22 cellular contexts compared by ENCODE assay signal in genomic region chr12:51087818-51088217, GRCh38. TPM values are rescaled to one million over a fixed set of nuclear protein-coding genes. Genes with fewer than 3 reads are reported as not detected.
DNase-seq lines count a peak whose midpoint lies in the region; ATAC-seq and TF ChIP-seq lines count a peak whose summit lies in the region.
"Had no signal": no experiment of that assay in that cellular context is flagged by ENCODE, and none has a peak within 500 bp of the region (broad histone marks: within the 10 kb centered on the region; RNA-seq: fewer than 3 reads in every experiment).

No MANE protein-coding gene starts in this region.

- no peak overlapping the region for H2AFZ ChIP-seq in OCI-LY3 (ENCODE audit: low read depth, low read length)

- H3K27me3 Mint-ChIP-seq in natural killer cell treated with Interleukin-12 subunit alpha and Interleukin-12 subunit beta and Interleukin-15 and Interleukin-18, amount 100 ng/mL, for 72 hours: no peaks in the 10 kb centered on the region
- no peaks in the 10 kb centered on the region for H3K27me3 Mint-ChIP-seq in natural killer cell (ENCODE audit: low read depth in 2 of 2)
- H3K27me3 Mint-ChIP-seq: CD4-positive, alpha-beta T cell; stimulated activated memory B cell treated with anti-CD40 and anti-IgM and Interleukin-4, amounts not matched to agents 10 μg/mL and 1 μg/mL and 100 μg/mL, for 72 hours had no signal

- H3K4me3 Mint-ChIP-seq in natural killer cell treated with Interleukin-12 subunit alpha and Interleukin-12 subunit beta and Interleukin-15 and Interleukin-18, amount 100 ng/mL, for 72 hours: peak overlapping the region; percentile 41
- H3K4me3 Mint-ChIP-seq in natural killer cell: no peak overlapping the region
- no peak overlapping the region for H3K4me3 Mint-ChIP-seq in stimulated activated effector memory CD8-positive, alpha-beta T cell treated with anti-CD3 and anti-CD28 coated beads, Interleukin-12 subunit alpha, Interleukin-12 subunit beta, amount 100 ng/mL, for 72 hours
- H3K4me3 Mint-ChIP-seq: CD4-positive, alpha-beta T cell; stimulated activated memory B cell treated with anti-CD40 and anti-IgM and Interleukin-4, amounts not matched to agents 10 μg/mL and 1 μg/mL and 100 μg/mL, for 72 hours; WTC11 had no signal

- WGBS in prostate gland: 95% methylated on average over 3 of the region's 3 CpGs

- DNase-seq in natural killer cell treated with Interleukin-12 subunit alpha and Interleukin-12 subunit beta and Interleukin-15 and Interleukin-18, amount 100 ng/mL, for 72 hours (ENCODE audit: low spot score): no peak
- DNase-seq in natural killer cell: no peak
- peak; percentile 27 for DNase-seq in activated naive CD4-positive, alpha-beta T cell treated with anti-CD3 and anti-CD28 coated beads, Interleukin-2, amount 50 U/mL, for 16 hours
- no peak for DNase-seq in stimulated activated effector memory CD8-positive, alpha-beta T cell treated with anti-CD3 and anti-CD28 coated beads, Interleukin-12 subunit alpha, Interleukin-12 subunit beta, amount 100 ng/mL, for 72 hours (ENCODE audit: low spot score in 2 of 2)
- DNase-seq in prostate gland (ENCODE audit: low spot score): no peak
- no peak for DNase-seq in NCI-H2171 (lab: John Stamatoyannopoulos, UW)
- DNase-seq: caudate nucleus; CD4-positive, alpha-beta T cell; GF-D8; left ventricle myocardium inferior; NCI-H1694; NCI-H2227 treated with DMSO at 0.1 percent for 48 hours; NCI-H82; small intestine; transverse colon had no signal

- H3K4me3 ChIP-seq in OCI-LY3 (ENCODE audit: low read length) (no peak overlapping the region), prostate gland (no peak overlapping the region)
- H3K4me3 ChIP-seq: K562, left ventricle myocardium inferior, transverse colon had no signal

- H3K4me1 ChIP-seq in OCI-LY3 (ENCODE audit: low read length) (peaks cover 16% of the 10 kb centered on the region), prostate gland (replicated peaks) (no peaks in the 10 kb centered on the region)

- no peaks in the 10 kb centered on the region for H3K36me3 Mint-ChIP-seq in natural killer cell treated with Interleukin-12 subunit alpha and Interleukin-12 subunit beta and Interleukin-15 and Interleukin-18, amount 100 ng/mL, for 72 hours
- no peaks in the 10 kb centered on the region for H3K36me3 Mint-ChIP-seq in natural killer cell
- H3K36me3 Mint-ChIP-seq in stimulated activated effector memory CD8-positive, alpha-beta T cell treated with anti-CD3 and anti-CD28 coated beads, Interleukin-12 subunit alpha, Interleukin-12 subunit beta, amount 100 ng/mL, for 72 hours: peaks cover 37% of the 10 kb centered on the region
- H3K36me3 Mint-ChIP-seq: WTC11 had no signal

- peaks cover 2% of the 10 kb centered on the region for H3K79me2 ChIP-seq in OCI-LY3 (ENCODE audit: low read length)

- intact Hi-C loops in natural killer cell (cut with micrococcal nuclease): no loop called here
- intact Hi-C loops in prostate gland (cut with DNase I): no loop called here

- H3K27me3 ChIP-seq in OCI-LY3 (ENCODE audit: low read depth, low read length) (no peaks in the 10 kb centered on the region), prostate gland (replicated peaks; ENCODE audit: insufficient read depth) (no peaks in the 10 kb centered on the region)
- H3K27me3 ChIP-seq: transverse colon had no signal

- no peaks in the 10 kb centered on the region for H4K20me1 ChIP-seq in OCI-LY3 (ENCODE audit: insufficient read depth, low read length)

- ATAC-seq in natural killer cell treated with Interleukin-12 subunit alpha and Interleukin-12 subunit beta and Interleukin-15 and Interleukin-18, amount 100 ng/mL, for 72 hours: no peak
- ATAC-seq in natural killer cell: no peak
- peak; percentile 60 for ATAC-seq in stimulated activated effector memory CD8-positive, alpha-beta T cell treated with anti-CD3 and anti-CD28 coated beads, Interleukin-12 subunit alpha, Interleukin-12 subunit beta, amount 100 ng/mL, for 72 hours
- ATAC-seq in HG03439 (IDR thresholded peaks at IDR 0.05; ENCODE audit: unreplicated experiment): no peak
- ATAC-seq: esophagus mucosa; K562; Panc1; stimulated activated memory B cell treated with anti-CD40 and anti-IgM and Interleukin-4, amounts not matched to agents 10 μg/mL and 1 μg/mL and 100 μg/mL, for 72 hours; WTC11 had no signal

- H3K9me3 Mint-ChIP-seq in natural killer cell treated with Interleukin-12 subunit alpha and Interleukin-12 subunit beta and Interleukin-15 and Interleukin-18, amount 100 ng/mL, for 72 hours: no peaks in the 10 kb centered on the region
- H3K9me3 Mint-ChIP-seq in natural killer cell: no peaks in the 10 kb centered on the region
- H3K9me3 Mint-ChIP-seq in stimulated activated effector memory CD8-positive, alpha-beta T cell treated with anti-CD3 and anti-CD28 coated beads, Interleukin-12 subunit alpha, Interleukin-12 subunit beta, amount 100 ng/mL, for 72 hours: no peaks in the 10 kb centered on the region
- H3K9me3 Mint-ChIP-seq: CD4-positive, alpha-beta T cell; stimulated activated memory B cell treated with anti-CD40 and anti-IgM and Interleukin-4, amounts not matched to agents 10 μg/mL and 1 μg/mL and 100 μg/mL, for 72 hours; WTC11 had no signal

- H3K4me2 ChIP-seq in OCI-LY3 (ENCODE audit: low read length): peak overlapping the region; percentile 26

- TF ChIP-seq CTCF in natural killer cell (IDR thresholded peaks at IDR 0.05): no peak
- no peak for TF ChIP-seq CTCF in OCI-LY3 (IDR thresholded peaks at IDR 0.05; ENCODE audit: low read depth, low read length)
- TF ChIP-seq CTCF in prostate gland (IDR thresholded peaks at IDR 0.05): no peak

- peaks cover 8 to 12% of the 10 kb centered on the region in 2 donors for H3K4me1 Mint-ChIP-seq in natural killer cell treated with Interleukin-12 subunit alpha and Interleukin-12 subunit beta and Interleukin-15 and Interleukin-18, amount 100 ng/mL, for 72 hours (ENCODE audit: low read depth in 2 of 2)
- H3K4me1 Mint-ChIP-seq in natural killer cell: peaks cover 1 to 15% of the 10 kb centered on the region in 2 donors
- peaks cover 21% of the 10 kb centered on the region for H3K4me1 Mint-ChIP-seq in stimulated activated effector memory CD8-positive, alpha-beta T cell treated with anti-CD3 and anti-CD28 coated beads, Interleukin-12 subunit alpha, Interleukin-12 subunit beta, amount 100 ng/mL, for 72 hours

- peak overlapping the region; percentile 24 to 43 for H3K27ac Mint-ChIP-seq in natural killer cell treated with Interleukin-12 subunit alpha and Interleukin-12 subunit beta and Interleukin-15 and Interleukin-18, amount 100 ng/mL, for 72 hours
- H3K27ac Mint-ChIP-seq in natural killer cell: no peak overlapping the region
- peak overlapping the region; percentile 0 for H3K27ac Mint-ChIP-seq in stimulated activated effector memory CD8-positive, alpha-beta T cell treated with anti-CD3 and anti-CD28 coated beads, Interleukin-12 subunit alpha, Interleukin-12 subunit beta, amount 100 ng/mL, for 72 hours
- H3K27ac Mint-ChIP-seq: CD4-positive, alpha-beta T cell; stimulated activated memory B cell treated with anti-CD40 and anti-IgM and Interleukin-4, amounts not matched to agents 10 μg/mL and 1 μg/mL and 100 μg/mL, for 72 hours; WTC11 had no signal

- H3K36me3 ChIP-seq in OCI-LY3 (replicated peaks; ENCODE audit: low read depth, low read length) (peaks cover 14% of the 10 kb centered on the region), prostate gland (no peaks in the 10 kb centered on the region)

- H3K9me3 ChIP-seq in OCI-LY3 (ENCODE audit: insufficient read depth, low read length) (no peaks in the 10 kb centered on the region), prostate gland (no peaks in the 10 kb centered on the region)
- H3K9me3 ChIP-seq: left ventricle myocardium inferior, transverse colon had no signal

- no peak for TF ChIP-seq POLR2A in prostate gland (IDR thresholded peaks at IDR 0.05)

- H3K9ac ChIP-seq in OCI-LY3 (ENCODE audit: low read length): no peak overlapping the region

- H3K27ac ChIP-seq in OCI-LY3 (ENCODE audit: low read length) (peak overlapping the region; percentile 29), prostate gland (no peak overlapping the region)
- H3K27ac ChIP-seq: left ventricle myocardium inferior, transverse colon had no signal

RNA-seq across cellular contexts. Expression of gene CSRNP2, which starts 4.4 kb away (rescaled TPM):
- 10 to 100 TPM; 24.1 to 32.7 TPM for total RNA-seq in natural killer cell treated with Interleukin-12 subunit alpha and Interleukin-12 subunit beta and Interleukin-15 and Interleukin-18, amount 100 ng/mL, for 72 hours
- total RNA-seq in natural killer cell: 10 to 100 TPM; 21.3 to 31.7 (median 25.1) TPM
- total RNA-seq in prostate gland: 10 to 100 TPM; 27.3 to 46.1 TPM

RNA-seq across cellular contexts. Expression of gene LETMD1, which starts 39.7 kb away (rescaled TPM):
- total RNA-seq in natural killer cell treated with Interleukin-12 subunit alpha and Interleukin-12 subunit beta and Interleukin-15 and Interleukin-18, amount 100 ng/mL, for 72 hours: 100 to 1,000 TPM in 1 of 2 donors, 10 to 100 TPM in 1; 46.5 to 106 TPM
- 10 to 100 TPM; 57.1 to 71.8 (median 58.2) TPM for total RNA-seq in natural killer cell
- 10 to 100 TPM; 63.3 to 63.6 TPM for total RNA-seq in prostate gland

Comparison
In these comparisons a context has a peak if more than half of its experiments do, and no peak if none do; other contexts are left out.
1. H3K27ac Mint-ChIP-seq: peak in natural killer cell treated with Interleukin-12 subunit alpha and Interleukin-12 subunit beta and Interleukin-15 and Interleukin-18, amount 100 ng/mL, for 72 hours (2 of 2) and stimulated activated effector memory CD8-positive, alpha-beta T cell treated with anti-CD3 and anti-CD28 coated beads, Interleukin-12 subunit alpha, Interleukin-12 subunit beta, amount 100 ng/mL, for 72 hours (single experiment); none in natural killer cell (0 of 2).